ENCODE assay signal across 24 cellular contexts in the genomic region with DNA sequence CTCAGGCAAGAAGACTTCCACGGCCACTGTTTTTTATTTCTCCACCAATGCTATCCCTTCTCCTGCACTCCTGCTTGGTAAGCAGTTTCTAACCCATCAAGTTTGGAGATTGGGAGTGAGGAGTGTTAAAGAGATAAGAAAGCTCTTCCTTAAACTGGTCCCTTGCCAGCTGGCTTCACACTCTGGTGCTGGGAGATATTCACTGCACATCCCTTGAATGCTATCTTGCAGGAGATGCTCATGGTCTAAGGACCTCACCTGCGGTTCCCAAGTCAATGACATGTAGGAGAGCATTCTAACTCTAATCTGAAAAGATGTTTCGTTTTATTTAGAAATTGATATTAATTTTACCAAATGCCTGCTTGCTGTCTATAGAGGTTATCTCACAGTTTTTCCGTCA.
"Had no signal": no experiment of that assay in that cellular context is flagged by ENCODE, and none has a peak within 500 bp of the region (broad histone marks: within the 10 kb centered on the region; RNA-seq: fewer than 3 reads in every experiment).

No MANE protein-coding gene starts in this region.

- H3K27me3 Mint-ChIP-seq: stimulated activated memory B cell treated with anti-CD40 and anti-IgM and Interleukin-4, amounts not matched to agents 10 μg/mL and 1 μg/mL and 100 μg/mL, for 72 hours had no signal

- DNase-seq: cortex of kidney; effector memory CD8-positive, alpha-beta T cell; hypothalamus; immature natural killer cell; islet precursor cell; kidney glomerular epithelial cell; mesenchymal stem cell; naive thymus-derived CD8-positive, alpha-beta T cell; nephron progenitor cell; nucleus accumbens; psoas muscle; right cardiac atrium; spleen; stimulated activated CD4-positive, alpha-beta T cell treated with anti-CD3 and anti-CD28 coated beads, Interleukin-4, amount 100 ng/mL, for 4 hours; stimulated activated naive CD8-positive, alpha-beta T cell treated with anti-CD3 and anti-CD28 coated beads, Interleukin-15, Interleukin-2, amounts not matched to agents 100 U/mL and 50 U/mL, for 24 hours; substantia nigra; testis; upper lobe of left lung had no signal

- H3K4me1 ChIP-seq: psoas muscle, spleen, testis, tibial nerve, upper lobe of left lung had no signal

- H3K9me3 Mint-ChIP-seq: immature natural killer cell had no signal

- H3K4me3 Mint-ChIP-seq: effector memory CD8-positive, alpha-beta T cell; immature natural killer cell; naive thymus-derived CD8-positive, alpha-beta T cell; nephron progenitor cell; stimulated activated memory B cell treated with anti-CD40 and anti-IgM and Interleukin-4, amounts not matched to agents 10 μg/mL and 1 μg/mL and 100 μg/mL, for 72 hours had no signal

- H3K36me3 Mint-ChIP-seq: immature natural killer cell had no signal

- H3K27ac ChIP-seq: psoas muscle, skin epidermis, spleen, testis, tibial nerve, upper lobe of left lung had no signal

- H3K4me1 Mint-ChIP-seq: immature natural killer cell, nephron progenitor cell had no signal

- H3K9me3 ChIP-seq: psoas muscle, testis, tibial nerve, upper lobe of left lung had no signal

- H3K4me3 ChIP-seq: psoas muscle, skin epidermis, spleen, testis, tibial nerve, upper lobe of left lung had no signal

- FAIRE-seq: endometrium, urothelium cell line had no signal

- H3K27ac Mint-ChIP-seq: effector memory CD8-positive, alpha-beta T cell; immature natural killer cell; naive thymus-derived CD8-positive, alpha-beta T cell; nephron progenitor cell; stimulated activated memory B cell treated with anti-CD40 and anti-IgM and Interleukin-4, amounts not matched to agents 10 μg/mL and 1 μg/mL and 100 μg/mL, for 72 hours had no signal

- H3K36me3 ChIP-seq: spleen, tibial nerve, upper lobe of left lung had no signal

- H3K27me3 ChIP-seq: spleen, testis, tibial nerve, upper lobe of left lung had no signal

- ATAC-seq: effector memory CD8-positive, alpha-beta T cell; left lobe of liver; naive thymus-derived CD8-positive, alpha-beta T cell; psoas muscle; right cardiac atrium; stimulated activated memory B cell treated with anti-CD40 and anti-IgM and Interleukin-4, amounts not matched to agents 10 μg/mL and 1 μg/mL and 100 μg/mL, for 72 hours; stimulated activated naive CD8-positive, alpha-beta T cell treated with anti-CD3 and anti-CD28 coated beads, Interleukin-15, Interleukin-2, amounts not matched to agents 100 U/mL and 50 U/mL, for 24 hours had no signal
